Comparison of ENCODE assay signal across 1 cellular context in the genomic region with DNA sequence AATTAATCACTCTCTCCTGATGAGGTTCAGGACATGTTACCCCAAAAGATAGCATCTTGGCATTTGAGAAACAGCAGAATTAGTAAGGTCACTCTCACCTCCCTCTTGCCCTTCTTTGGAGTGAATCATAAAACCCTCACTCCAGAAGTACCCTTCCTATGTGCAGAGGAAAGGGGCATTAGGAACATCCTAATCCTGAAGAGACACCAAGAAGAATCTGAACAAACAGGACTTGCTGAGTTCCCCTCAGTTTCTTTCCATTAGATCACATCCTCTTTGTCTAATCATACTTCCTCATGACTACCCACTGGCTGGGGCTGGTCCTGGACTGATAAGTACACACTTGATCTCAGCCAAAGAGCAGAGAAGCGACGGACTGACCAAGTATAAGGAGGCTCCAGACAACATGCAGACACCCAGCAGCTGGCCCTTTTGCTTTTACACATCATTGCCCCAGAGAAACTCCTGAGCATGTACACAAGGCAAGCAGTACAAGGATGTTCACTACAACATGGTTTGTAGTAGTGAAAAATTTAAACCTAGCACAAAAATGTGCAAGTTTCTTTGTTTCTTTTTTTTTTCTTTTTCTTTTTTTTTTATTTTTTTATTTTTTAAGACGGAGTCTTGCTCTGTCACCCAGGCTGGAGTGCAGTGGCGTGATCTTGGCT.
TF ChIP-seq lines count a peak whose summit lies in the region.

No MANE protein-coding gene starts in this region.

TF ChIP-seq in K562, 482 proteins besides CTCF, POLR2A, EP300 and RAD21 (continued from another document and continues in another):
- TF ChIP-seq, protein P1, sequence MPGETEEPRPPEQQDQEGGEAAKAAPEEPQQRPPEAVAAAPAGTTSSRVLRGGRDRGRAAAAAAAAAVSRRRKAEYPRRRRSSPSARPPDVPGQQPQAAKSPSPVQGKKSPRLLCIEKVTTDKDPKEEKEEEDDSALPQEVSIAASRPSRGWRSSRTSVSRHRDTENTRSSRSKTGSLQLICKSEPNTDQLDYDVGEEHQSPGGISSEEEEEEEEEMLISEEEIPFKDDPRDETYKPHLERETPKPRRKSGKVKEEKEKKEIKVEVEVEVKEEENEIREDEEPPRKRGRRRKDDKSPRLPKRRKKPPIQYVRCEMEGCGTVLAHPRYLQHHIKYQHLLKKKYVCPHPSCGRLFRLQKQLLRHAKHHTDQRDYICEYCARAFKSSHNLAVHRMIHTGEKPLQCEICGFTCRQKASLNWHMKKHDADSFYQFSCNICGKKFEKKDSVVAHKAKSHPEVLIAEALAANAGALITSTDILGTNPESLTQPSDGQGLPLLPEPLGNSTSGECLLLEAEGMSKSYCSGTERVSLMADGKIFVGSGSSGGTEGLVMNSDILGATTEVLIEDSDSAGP (CRISPR knock-in tag; IDR thresholded peaks at IDR 0.05): no peak
- TF ChIP-seq, protein P2, sequence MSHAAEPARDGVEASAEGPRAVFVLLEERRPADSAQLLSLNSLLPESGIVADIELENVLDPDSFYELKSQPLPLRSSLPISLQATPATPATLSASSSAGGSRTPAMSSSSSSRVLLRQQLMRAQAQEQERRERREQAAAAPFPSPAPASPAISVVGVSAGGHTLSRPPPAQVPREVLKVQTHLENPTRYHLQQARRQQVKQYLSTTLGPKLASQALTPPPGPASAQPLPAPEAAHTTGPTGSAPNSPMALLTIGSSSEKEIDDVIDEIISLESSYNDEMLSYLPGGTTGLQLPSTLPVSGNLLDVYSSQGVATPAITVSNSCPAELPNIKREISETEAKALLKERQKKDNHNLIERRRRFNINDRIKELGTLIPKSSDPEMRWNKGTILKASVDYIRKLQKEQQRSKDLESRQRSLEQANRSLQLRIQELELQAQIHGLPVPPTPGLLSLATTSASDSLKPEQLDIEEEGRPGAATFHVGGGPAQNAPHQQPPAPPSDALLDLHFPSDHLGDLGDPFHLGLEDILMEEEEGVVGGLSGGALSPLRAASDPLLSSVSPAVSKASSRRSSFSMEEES (CRISPR knock-in tag; IDR thresholded peaks at IDR 0.05): no peak
- TF ChIP-seq ELF2 (CRISPR knock-in tag; IDR thresholded peaks at IDR 0.05) (no peak), TBL1XR1 (IDR thresholded peaks at IDR 0.05; ENCODE audit: low read length in 2 of 2) (peak; percentile 88 to 91), CTBP1 (IDR thresholded peaks at IDR 0.05; ENCODE audit: borderline replicate concordance) (peak; percentile 90), POLR2G (IDR thresholded peaks at IDR 0.05; ENCODE audit: low read depth, low read length) (no peak), NR2C2 (CRISPR knock-in tag; IDR thresholded peaks at IDR 0.05) (no peak), NR2C2 (tag; IDR thresholded peaks at IDR 0.05) (peak; percentile 53), CHD4 (IDR thresholded peaks at IDR 0.05; ENCODE audit: insufficient read depth, insufficient replicate concordance, low read depth, low read length, poor library complexity, severe bottlenecking) (no peak), ZNF134 (CRISPR knock-in tag; conservative IDR thresholded peaks at IDR 0.05) (peak; percentile 58; the same call in 1 of the 2 replicates), ZNF76 (CRISPR knock-in tag; IDR thresholded peaks at IDR 0.05; ENCODE audit: borderline replicate concordance) (no peak), KDM4B (IDR thresholded peaks at IDR 0.05; ENCODE audit: borderline replicate concordance in 2 of 2, low read depth in 1 of 2) (no peak), TCF7L2 (IDR thresholded peaks at IDR 0.05; ENCODE audit: low read depth, low read length) (no peak), HNRNPLL (IDR thresholded peaks at IDR 0.05; ENCODE audit: low read depth, low read length, poor library complexity, severe bottlenecking) (no peak), TEAD1 (CRISPR knock-in tag; IDR thresholded peaks at IDR 0.05) (no peak), ZBTB8A (IDR thresholded peaks at IDR 0.05; ENCODE audit: partially characterized antibody) (no peak), DACH1 (IDR thresholded peaks at IDR 0.05; ENCODE audit: partially characterized antibody) (peak; percentile 69), PHTF2 (CRISPR knock-in tag; IDR thresholded peaks at IDR 0.05) (no peak), RBM22 (IDR thresholded peaks at IDR 0.05; ENCODE audit: low read depth, low read length, poor library complexity, severe bottlenecking) (no peak), SMARCA4 (IDR thresholded peaks at IDR 0.05) (peak; percentile 96), DPF2 (IDR thresholded peaks at IDR 0.05) (peak; percentile 97), SMARCC2 (IDR thresholded peaks at IDR 0.05; ENCODE audit: low read depth) (peak; percentile 76; the same call in 1 of the 2 replicates), FOSL1 (tag; conservative IDR thresholded peaks at IDR 0.05) (peak; percentile 80), SUPT5H (IDR thresholded peaks at IDR 0.05) (peak; percentile 58), KDM5B (IDR thresholded peaks at IDR 0.05; ENCODE audit: insufficient replicate concordance, low read depth, low read length) (no peak), ZNF668 (CRISPR knock-in tag; IDR thresholded peaks at IDR 0.05) (0 out of 2 replicates have a peak, but pooled peaks have one; percentile 7), RBBP5 (IDR thresholded peaks at IDR 0.05; ENCODE audit: borderline replicate concordance, insufficient read depth, low read length, poor library complexity, severe bottlenecking) (no peak), MTF1 (CRISPR knock-in tag; IDR thresholded peaks at IDR 0.05; ENCODE audit: borderline replicate concordance) (no peak), TAF9B (IDR thresholded peaks at IDR 0.05; ENCODE audit: partially characterized antibody) (peak; percentile 37), LARP7 (IDR thresholded peaks at IDR 0.05) (0 out of 2 replicates have a peak, but pooled peaks have one; percentile 76)
- TF ChIP-seq, protein P3, sequence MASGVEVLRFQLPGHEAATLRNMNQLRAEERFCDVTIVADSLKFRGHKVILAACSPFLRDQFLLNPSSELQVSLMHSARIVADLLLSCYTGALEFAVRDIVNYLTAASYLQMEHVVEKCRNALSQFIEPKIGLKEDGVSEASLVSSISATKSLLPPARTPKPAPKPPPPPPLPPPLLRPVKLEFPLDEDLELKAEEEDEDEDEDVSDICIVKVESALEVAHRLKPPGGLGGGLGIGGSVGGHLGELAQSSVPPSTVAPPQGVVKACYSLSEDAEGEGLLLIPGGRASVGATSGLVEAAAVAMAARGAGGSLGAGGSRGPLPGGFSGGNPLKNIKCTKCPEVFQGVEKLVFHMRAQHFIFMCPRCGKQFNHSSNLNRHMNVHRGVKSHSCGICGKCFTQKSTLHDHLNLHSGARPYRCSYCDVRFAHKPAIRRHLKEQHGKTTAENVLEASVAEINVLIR (CRISPR knock-in tag; IDR thresholded peaks at IDR 0.05): peak; percentile 59
- TF ChIP-seq, protein P4, sequence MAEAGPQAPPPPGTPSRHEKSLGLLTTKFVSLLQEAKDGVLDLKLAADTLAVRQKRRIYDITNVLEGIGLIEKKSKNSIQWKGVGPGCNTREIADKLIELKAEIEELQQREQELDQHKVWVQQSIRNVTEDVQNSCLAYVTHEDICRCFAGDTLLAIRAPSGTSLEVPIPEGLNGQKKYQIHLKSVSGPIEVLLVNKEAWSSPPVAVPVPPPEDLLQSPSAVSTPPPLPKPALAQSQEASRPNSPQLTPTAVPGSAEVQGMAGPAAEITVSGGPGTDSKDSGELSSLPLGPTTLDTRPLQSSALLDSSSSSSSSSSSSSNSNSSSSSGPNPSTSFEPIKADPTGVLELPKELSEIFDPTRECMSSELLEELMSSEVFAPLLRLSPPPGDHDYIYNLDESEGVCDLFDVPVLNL (CRISPR knock-in tag; IDR thresholded peaks at IDR 0.05; ENCODE audit: low read depth): no peak
- TF ChIP-seq, protein P5, sequence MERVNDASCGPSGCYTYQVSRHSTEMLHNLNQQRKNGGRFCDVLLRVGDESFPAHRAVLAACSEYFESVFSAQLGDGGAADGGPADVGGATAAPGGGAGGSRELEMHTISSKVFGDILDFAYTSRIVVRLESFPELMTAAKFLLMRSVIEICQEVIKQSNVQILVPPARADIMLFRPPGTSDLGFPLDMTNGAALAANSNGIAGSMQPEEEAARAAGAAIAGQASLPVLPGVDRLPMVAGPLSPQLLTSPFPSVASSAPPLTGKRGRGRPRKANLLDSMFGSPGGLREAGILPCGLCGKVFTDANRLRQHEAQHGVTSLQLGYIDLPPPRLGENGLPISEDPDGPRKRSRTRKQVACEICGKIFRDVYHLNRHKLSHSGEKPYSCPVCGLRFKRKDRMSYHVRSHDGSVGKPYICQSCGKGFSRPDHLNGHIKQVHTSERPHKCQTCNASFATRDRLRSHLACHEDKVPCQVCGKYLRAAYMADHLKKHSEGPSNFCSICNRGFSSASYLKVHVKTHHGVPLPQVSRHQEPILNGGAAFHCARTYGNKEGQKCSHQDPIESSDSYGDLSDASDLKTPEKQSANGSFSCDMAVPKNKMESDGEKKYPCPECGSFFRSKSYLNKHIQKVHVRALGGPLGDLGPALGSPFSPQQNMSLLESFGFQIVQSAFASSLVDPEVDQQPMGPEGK (CRISPR knock-in tag; IDR thresholded peaks at IDR 0.05; ENCODE audit: borderline replicate concordance): no peak
- TF ChIP-seq, protein P6, sequence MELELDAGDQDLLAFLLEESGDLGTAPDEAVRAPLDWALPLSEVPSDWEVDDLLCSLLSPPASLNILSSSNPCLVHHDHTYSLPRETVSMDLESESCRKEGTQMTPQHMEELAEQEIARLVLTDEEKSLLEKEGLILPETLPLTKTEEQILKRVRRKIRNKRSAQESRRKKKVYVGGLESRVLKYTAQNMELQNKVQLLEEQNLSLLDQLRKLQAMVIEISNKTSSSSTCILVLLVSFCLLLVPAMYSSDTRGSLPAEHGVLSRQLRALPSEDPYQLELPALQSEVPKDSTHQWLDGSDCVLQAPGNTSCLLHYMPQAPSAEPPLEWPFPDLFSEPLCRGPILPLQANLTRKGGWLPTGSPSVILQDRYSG (tag; conservative IDR thresholded peaks at IDR 0.05; ENCODE audit: low read depth): no peak
- TF ChIP-seq, protein P7, sequence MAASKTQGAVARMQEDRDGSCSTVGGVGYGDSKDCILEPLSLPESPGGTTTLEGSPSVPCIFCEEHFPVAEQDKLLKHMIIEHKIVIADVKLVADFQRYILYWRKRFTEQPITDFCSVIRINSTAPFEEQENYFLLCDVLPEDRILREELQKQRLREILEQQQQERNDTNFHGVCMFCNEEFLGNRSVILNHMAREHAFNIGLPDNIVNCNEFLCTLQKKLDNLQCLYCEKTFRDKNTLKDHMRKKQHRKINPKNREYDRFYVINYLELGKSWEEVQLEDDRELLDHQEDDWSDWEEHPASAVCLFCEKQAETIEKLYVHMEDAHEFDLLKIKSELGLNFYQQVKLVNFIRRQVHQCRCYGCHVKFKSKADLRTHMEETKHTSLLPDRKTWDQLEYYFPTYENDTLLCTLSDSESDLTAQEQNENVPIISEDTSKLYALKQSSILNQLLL (CRISPR knock-in tag; IDR thresholded peaks at IDR 0.05; ENCODE audit: borderline replicate concordance): no peak
- TF ChIP-seq, protein P8, sequence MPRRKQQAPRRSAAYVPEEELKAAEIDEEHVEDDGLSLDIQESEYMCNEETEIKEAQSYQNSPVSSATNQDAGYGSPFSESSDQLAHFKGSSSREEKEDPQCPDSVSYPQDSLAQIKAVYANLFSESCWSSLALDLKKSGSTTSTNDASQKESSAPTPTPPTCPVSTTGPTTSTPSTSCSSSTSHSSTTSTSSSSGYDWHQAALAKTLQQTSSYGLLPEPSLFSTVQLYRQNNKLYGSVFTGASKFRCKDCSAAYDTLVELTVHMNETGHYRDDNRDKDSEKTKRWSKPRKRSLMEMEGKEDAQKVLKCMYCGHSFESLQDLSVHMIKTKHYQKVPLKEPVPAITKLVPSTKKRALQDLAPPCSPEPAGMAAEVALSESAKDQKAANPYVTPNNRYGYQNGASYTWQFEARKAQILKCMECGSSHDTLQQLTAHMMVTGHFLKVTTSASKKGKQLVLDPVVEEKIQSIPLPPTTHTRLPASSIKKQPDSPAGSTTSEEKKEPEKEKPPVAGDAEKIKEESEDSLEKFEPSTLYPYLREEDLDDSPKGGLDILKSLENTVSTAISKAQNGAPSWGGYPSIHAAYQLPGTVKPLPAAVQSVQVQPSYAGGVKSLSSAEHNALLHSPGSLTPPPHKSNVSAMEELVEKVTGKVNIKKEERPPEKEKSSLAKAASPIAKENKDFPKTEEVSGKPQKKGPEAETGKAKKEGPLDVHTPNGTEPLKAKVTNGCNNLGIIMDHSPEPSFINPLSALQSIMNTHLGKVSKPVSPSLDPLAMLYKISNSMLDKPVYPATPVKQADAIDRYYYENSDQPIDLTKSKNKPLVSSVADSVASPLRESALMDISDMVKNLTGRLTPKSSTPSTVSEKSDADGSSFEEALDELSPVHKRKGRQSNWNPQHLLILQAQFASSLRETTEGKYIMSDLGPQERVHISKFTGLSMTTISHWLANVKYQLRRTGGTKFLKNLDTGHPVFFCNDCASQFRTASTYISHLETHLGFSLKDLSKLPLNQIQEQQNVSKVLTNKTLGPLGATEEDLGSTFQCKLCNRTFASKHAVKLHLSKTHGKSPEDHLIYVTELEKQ (CRISPR knock-in tag; IDR thresholded peaks at IDR 0.05): no peak
- TF ChIP-seq, protein P9, sequence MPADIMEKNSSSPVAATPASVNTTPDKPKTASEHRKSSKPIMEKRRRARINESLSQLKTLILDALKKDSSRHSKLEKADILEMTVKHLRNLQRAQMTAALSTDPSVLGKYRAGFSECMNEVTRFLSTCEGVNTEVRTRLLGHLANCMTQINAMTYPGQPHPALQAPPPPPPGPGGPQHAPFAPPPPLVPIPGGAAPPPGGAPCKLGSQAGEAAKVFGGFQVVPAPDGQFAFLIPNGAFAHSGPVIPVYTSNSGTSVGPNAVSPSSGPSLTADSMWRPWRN (IDR thresholded peaks at IDR 0.05; ENCODE audit: low read depth): 0 out of 2 replicates have a peak, but pooled peaks have one; percentile 38
- TF ChIP-seq, protein P10, sequence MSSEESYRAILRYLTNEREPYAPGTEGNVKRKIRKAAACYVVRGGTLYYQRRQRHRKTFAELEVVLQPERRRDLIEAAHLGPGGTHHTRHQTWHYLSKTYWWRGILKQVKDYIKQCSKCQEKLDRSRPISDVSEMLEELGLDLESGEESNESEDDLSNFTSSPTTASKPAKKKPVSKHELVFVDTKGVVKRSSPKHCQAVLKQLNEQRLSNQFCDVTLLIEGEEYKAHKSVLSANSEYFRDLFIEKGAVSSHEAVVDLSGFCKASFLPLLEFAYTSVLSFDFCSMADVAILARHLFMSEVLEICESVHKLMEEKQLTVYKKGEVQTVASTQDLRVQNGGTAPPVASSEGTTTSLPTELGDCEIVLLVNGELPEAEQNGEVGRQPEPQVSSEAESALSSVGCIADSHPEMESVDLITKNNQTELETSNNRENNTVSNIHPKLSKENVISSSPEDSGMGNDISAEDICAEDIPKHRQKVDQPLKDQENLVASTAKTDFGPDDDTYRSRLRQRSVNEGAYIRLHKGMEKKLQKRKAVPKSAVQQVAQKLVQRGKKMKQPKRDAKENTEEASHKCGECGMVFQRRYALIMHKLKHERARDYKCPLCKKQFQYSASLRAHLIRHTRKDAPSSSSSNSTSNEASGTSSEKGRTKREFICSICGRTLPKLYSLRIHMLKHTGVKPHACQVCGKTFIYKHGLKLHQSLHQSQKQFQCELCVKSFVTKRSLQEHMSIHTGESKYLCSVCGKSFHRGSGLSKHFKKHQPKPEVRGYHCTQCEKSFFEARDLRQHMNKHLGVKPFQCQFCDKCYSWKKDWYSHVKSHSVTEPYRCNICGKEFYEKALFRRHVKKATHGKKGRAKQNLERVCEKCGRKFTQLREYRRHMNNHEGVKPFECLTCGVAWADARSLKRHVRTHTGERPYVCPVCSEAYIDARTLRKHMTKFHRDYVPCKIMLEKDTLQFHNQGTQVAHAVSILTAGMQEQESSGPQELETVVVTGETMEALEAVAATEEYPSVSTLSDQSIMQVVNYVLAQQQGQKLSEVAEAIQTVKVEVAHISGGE (CRISPR knock-in tag; IDR thresholded peaks at IDR 0.05): peak in 1 of 3 experiments; percentile 76; a peak in 2 of 6 replicates
